8 cellular contexts compared by ENCODE assay signal in genomic region chr5:39073759-39074008, GRCh38. TPM values are rescaled to one million over a fixed set of nuclear protein-coding genes. Genes with fewer than 3 reads are reported as not detected.
DNase-seq lines count a peak whose midpoint lies in the region; ATAC-seq and TF ChIP-seq lines count a peak whose summit lies in the region.

No MANE protein-coding gene starts in this region.

- H3K36me3 ChIP-seq in hepatocyte (replicated peaks; ENCODE audit: insufficient read depth, low read depth) (no peaks in the 10 kb centered on the region), smooth muscle cell (ENCODE audit: low read depth) (no peaks in the 10 kb centered on the region)

- H3K9me3 ChIP-seq in hepatocyte (ENCODE audit: low read depth) (no peaks in the 10 kb centered on the region), smooth muscle cell (replicated peaks; ENCODE audit: low read depth) (no peaks in the 10 kb centered on the region)

- TF ChIP-seq CTCF in hepatocyte (IDR thresholded peaks at IDR 0.05; ENCODE audit: poor library complexity) (no peak), smooth muscle cell (IDR thresholded peaks at IDR 0.05; ENCODE audit: borderline replicate concordance, insufficient read depth, poor library complexity, severe bottlenecking) (no peak)

- peak overlapping the region; percentile 100 for H3K9ac ChIP-seq in smooth muscle cell (ENCODE audit: low read depth)

- H3K4me2 ChIP-seq in hepatocyte (peak overlapping the region; percentile 80), smooth muscle cell (peak overlapping the region; percentile 96)

- H4K20me1 ChIP-seq in hepatocyte (ENCODE audit: insufficient read depth, poor library complexity, severe bottlenecking) (peaks cover 18% of the 10 kb centered on the region), smooth muscle cell (ENCODE audit: low read depth) (peaks cover 41% of the 10 kb centered on the region)

- peak overlapping the region; percentile 98 for H3K27ac Mint-ChIP-seq in activated naive CD4-positive, alpha-beta T cell treated with anti-CD3 and anti-CD28 coated beads, Interleukin-2, amount 10 ng/mL, durations not matched to agents 7 days and 5 days
- H3K27ac Mint-ChIP-seq in activated CD4-positive, alpha-beta memory T cell treated with anti-CD3 and anti-CD28 coated beads, Interleukin-2, amount 10 ng/mL, durations not matched to agents 7 days and 5 days = peak overlapping the region; percentile 95

- H3K9me2 ChIP-seq in hepatocyte (replicated peaks; ENCODE audit: insufficient read depth) = no peaks in the 10 kb centered on the region

- no peak for DNase-seq in activated naive CD4-positive, alpha-beta T cell treated with anti-CD3 and anti-CD28 coated beads, Interleukin-2, amount 10 ng/mL, durations not matched to agents 7 days and 5 days
- no peak for DNase-seq in activated naive CD4-positive, alpha-beta T cell treated with anti-CD3 and anti-CD28 coated beads, Interleukin-2, amount 50 U/mL, for 16 hours
- no peak for DNase-seq in activated CD4-positive, alpha-beta memory T cell treated with anti-CD3 and anti-CD28 coated beads, Interleukin-2, amount 10 ng/mL, durations not matched to agents 7 days and 5 days
- no peak for DNase-seq in hepatocyte (ENCODE audit: low spot score)
- no peak for DNase-seq in smooth muscle cell (lab: John Stamatoyannopoulos, UW; ENCODE audit: unreplicated experiment)
- DNase-seq in COLO829 (ENCODE audit: low spot score) = no peak
- DNase-seq in stimulated activated CD4-positive, alpha-beta T cell treated with anti-CD3 and anti-CD28 coated beads, Interleukin-12 subunit alpha, Interleukin-12 subunit beta, amount 100 ng/mL, for 4 hours = no peak

- peaks cover 50% of the 10 kb centered on the region for H3K4me1 Mint-ChIP-seq in activated naive CD4-positive, alpha-beta T cell treated with anti-CD3 and anti-CD28 coated beads, Interleukin-2, amount 10 ng/mL, durations not matched to agents 7 days and 5 days
- H3K4me1 Mint-ChIP-seq in activated CD4-positive, alpha-beta memory T cell treated with anti-CD3 and anti-CD28 coated beads, Interleukin-2, amount 10 ng/mL, durations not matched to agents 7 days and 5 days = peaks cover 50% of the 10 kb centered on the region

- peaks cover 6% of the 10 kb centered on the region for H3K27me3 Mint-ChIP-seq in activated naive CD4-positive, alpha-beta T cell treated with anti-CD3 and anti-CD28 coated beads, Interleukin-2, amount 10 ng/mL, durations not matched to agents 7 days and 5 days
- peaks cover 10% of the 10 kb centered on the region for H3K27me3 Mint-ChIP-seq in activated CD4-positive, alpha-beta memory T cell treated with anti-CD3 and anti-CD28 coated beads, Interleukin-2, amount 10 ng/mL, durations not matched to agents 7 days and 5 days

- H3K4me3 ChIP-seq in hepatocyte (peak overlapping the region; percentile 93), smooth muscle cell (peak overlapping the region; percentile 100)

- H3F3A ChIP-seq in smooth muscle cell (ENCODE audit: low read depth) = peaks cover 3% of the 10 kb centered on the region

- peaks cover 27% of the 10 kb centered on the region for H3K36me3 Mint-ChIP-seq in activated naive CD4-positive, alpha-beta T cell treated with anti-CD3 and anti-CD28 coated beads, Interleukin-2, amount 10 ng/mL, durations not matched to agents 7 days and 5 days
- peaks cover 28% of the 10 kb centered on the region for H3K36me3 Mint-ChIP-seq in activated CD4-positive, alpha-beta memory T cell treated with anti-CD3 and anti-CD28 coated beads, Interleukin-2, amount 10 ng/mL, durations not matched to agents 7 days and 5 days (ENCODE audit: low read depth)

- POLR2A ChIA-PET in activated CD4-positive, alpha-beta memory T cell treated with anti-CD3 and anti-CD28 coated beads, Interleukin-2, amount 10 ng/mL, durations not matched to agents 7 days and 5 days (lab: Charles Lee) = interaction anchor here (0.6 to 4.4 kb wide), 15 partner anchors 25 to 246 kb away, joined by 3 to 31 read pairs (median 4); no protein-coding TSS in a partner anchor

- H3K27ac ChIP-seq in hepatocyte = peak overlapping the region; percentile 100
- H3K27ac ChIP-seq in smooth muscle cell (ENCODE audit: low read depth) = peak overlapping the region; percentile 99

- H3K4me1 ChIP-seq in hepatocyte (ENCODE audit: insufficient read depth) = no peaks in the 10 kb centered on the region
- H3K4me1 ChIP-seq in smooth muscle cell (ENCODE audit: low read depth) = peaks cover 13% of the 10 kb centered on the region

- H3K4me3 Mint-ChIP-seq in activated naive CD4-positive, alpha-beta T cell treated with anti-CD3 and anti-CD28 coated beads, Interleukin-2, amount 10 ng/mL, durations not matched to agents 7 days and 5 days = peak overlapping the region; percentile 91
- H3K4me3 Mint-ChIP-seq in activated CD4-positive, alpha-beta memory T cell treated with anti-CD3 and anti-CD28 coated beads, Interleukin-2, amount 10 ng/mL, durations not matched to agents 7 days and 5 days = peak overlapping the region; percentile 86

- H2AFZ ChIP-seq in hepatocyte (peak overlapping the region; percentile 47), smooth muscle cell (ENCODE audit: low read depth) (peak overlapping the region; percentile 94)

- CTCF ChIA-PET in activated naive CD4-positive, alpha-beta T cell treated with anti-CD3 and anti-CD28 coated beads, Interleukin-2, amount 10 ng/mL, durations not matched to agents 7 days and 5 days (lab: Charles Lee) = no interaction called here
- CTCF ChIA-PET in activated CD4-positive, alpha-beta memory T cell treated with anti-CD3 and anti-CD28 coated beads, Interleukin-2, amount 10 ng/mL, durations not matched to agents 7 days and 5 days (lab: Charles Lee) = no interaction called here

- H3K27me3 ChIP-seq in hepatocyte (no peaks in the 10 kb centered on the region), smooth muscle cell (ENCODE audit: low read depth) (no peaks in the 10 kb centered on the region)

- H3K9me3 Mint-ChIP-seq in activated naive CD4-positive, alpha-beta T cell treated with anti-CD3 and anti-CD28 coated beads, Interleukin-2, amount 10 ng/mL, durations not matched to agents 7 days and 5 days = no peaks in the 10 kb centered on the region
- peaks cover under 1% of the 10 kb centered on the region for H3K9me3 Mint-ChIP-seq in activated CD4-positive, alpha-beta memory T cell treated with anti-CD3 and anti-CD28 coated beads, Interleukin-2, amount 10 ng/mL, durations not matched to agents 7 days and 5 days

- H3K79me2 ChIP-seq in hepatocyte (peaks cover 46% of the 10 kb centered on the region), smooth muscle cell (ENCODE audit: low read depth) (peaks cover 43% of the 10 kb centered on the region)

- 6% methylated on average over 14 of the region's 27 CpGs for WGBS in hepatocyte (ENCODE audit: low lambda C conversion rate, missing lambda C conversion rate)
- under 1% methylated on average over 24 of the region's 27 CpGs for WGBS in smooth muscle cell (ENCODE audit: low lambda C conversion rate)

- peak; percentile 28 for ATAC-seq in HG03039 (IDR thresholded peaks at IDR 0.05; ENCODE audit: unreplicated experiment)

RNA-seq across cellular contexts. Expression of gene RICTOR, which starts 0.5 kb away (rescaled TPM):
- total RNA-seq in activated CD4-positive, alpha-beta memory T cell treated with anti-CD3 and anti-CD28 coated beads, Interleukin-2, amount 10 ng/mL, durations not matched to agents 7 days and 5 days = 10 to 100 TPM; 50.4 to 56.4 TPM
- total RNA-seq in hepatocyte = 24.9 and 29.1 TPM in 2 replicates
- 8.0 and 8.5 TPM in 2 replicates for polyA plus RNA-seq in hepatocyte
- 30.2 and 33.4 TPM in 2 replicates for total RNA-seq in smooth muscle cell
- 3.6 and 6.6 TPM in 2 replicates for polyA plus RNA-seq in smooth muscle cell
